In the genomic region with DNA sequence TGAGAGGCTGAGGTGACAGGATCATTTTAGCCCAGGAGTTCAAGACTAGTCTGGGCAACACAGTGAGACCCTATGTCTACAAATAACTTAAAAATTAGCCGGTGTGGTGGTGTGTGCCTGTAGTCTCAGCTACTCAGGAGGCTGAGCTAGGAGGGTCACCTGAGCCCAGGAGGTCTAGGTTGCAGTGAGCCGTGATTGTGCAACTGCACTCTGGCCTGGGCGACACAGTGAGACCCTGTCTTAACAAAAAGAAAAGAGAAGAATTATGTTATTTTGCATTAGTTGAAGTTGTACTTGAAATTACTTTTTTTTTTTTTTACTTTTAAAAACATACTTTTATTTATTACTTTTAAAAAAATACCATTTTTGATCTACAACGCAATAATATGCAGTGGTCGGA, we compare ENCODE assay signal across 1 cellular context.
TF ChIP-seq lines count a peak whose summit lies in the region.

No MANE protein-coding gene starts in this region.

TF ChIP-seq in GM23338, 12 proteins besides CTCF, POLR2A, EP300 and RAD21 (continued from another document):
- TF ChIP-seq, protein P1, sequence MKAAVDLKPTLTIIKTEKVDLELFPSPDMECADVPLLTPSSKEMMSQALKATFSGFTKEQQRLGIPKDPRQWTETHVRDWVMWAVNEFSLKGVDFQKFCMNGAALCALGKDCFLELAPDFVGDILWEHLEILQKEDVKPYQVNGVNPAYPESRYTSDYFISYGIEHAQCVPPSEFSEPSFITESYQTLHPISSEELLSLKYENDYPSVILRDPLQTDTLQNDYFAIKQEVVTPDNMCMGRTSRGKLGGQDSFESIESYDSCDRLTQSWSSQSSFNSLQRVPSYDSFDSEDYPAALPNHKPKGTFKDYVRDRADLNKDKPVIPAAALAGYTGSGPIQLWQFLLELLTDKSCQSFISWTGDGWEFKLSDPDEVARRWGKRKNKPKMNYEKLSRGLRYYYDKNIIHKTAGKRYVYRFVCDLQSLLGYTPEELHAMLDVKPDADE (IDR thresholded peaks at IDR 0.05), result no peak
- no peak for TF ChIP-seq JUNB (IDR thresholded peaks at IDR 0.05; ENCODE audit: unreplicated experiment)
